ENCODE assay signal across 14 cellular contexts in the genomic region with DNA sequence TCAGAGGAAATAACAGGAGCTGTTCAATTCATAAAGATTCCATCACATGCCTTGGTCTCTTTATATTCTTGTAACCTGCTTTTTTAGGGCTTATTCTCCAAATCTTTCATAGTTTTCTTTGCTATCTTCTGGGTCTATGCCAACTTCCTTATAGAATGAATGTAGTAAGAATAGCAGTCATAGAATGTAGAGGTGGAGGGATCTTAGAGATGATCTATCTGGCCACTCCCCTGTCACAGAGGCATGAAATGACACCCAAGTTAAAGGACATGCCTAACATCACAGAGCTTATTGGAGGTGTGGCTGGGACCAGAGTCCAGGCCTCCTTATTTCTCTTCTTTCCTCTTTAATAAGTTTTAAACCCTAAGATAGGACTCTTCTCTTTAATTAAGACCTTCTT. TPM values are rescaled to one million over a fixed set of nuclear protein-coding genes. Genes with fewer than 3 reads are reported as not detected.
A peak's percentile ranks its signal among the peaks of the same experiment; 100 is the strongest.
DNase-seq lines count a peak whose midpoint lies in the region; ATAC-seq, FAIRE-seq and TF ChIP-seq lines count a peak whose summit lies in the region.
"Had no signal": no experiment of that assay in that cellular context is flagged by ENCODE, and none has a peak within 500 bp of the region (broad histone marks: within the 10 kb centered on the region; RNA-seq: fewer than 3 reads in every experiment).

No MANE protein-coding gene starts in this region.

- H2AFZ ChIP-seq in mammary epithelial cell (ENCODE audit: low read depth, low read length) (no peak overlapping the region), OCI-LY7 (ENCODE audit: low read length) (no peak overlapping the region), GM12878 (ENCODE audit: control insufficient read depth, low read depth, low read length) (no peak overlapping the region)

- H3K27ac Mint-ChIP-seq in type B pancreatic cell = peak overlapping the region; percentile 98
- H3K27ac Mint-ChIP-seq: progenitor cell of endocrine pancreas had no signal

- H3K9me3 ChIP-seq in mammary epithelial cell (replicated peaks; ENCODE audit: insufficient read depth, low read length) = no peaks in the 10 kb centered on the region
- H3K9me3 ChIP-seq in breast epithelium = no peaks in the 10 kb centered on the region
- peaks cover 8% of the 10 kb centered on the region; the same call in 1 of the 2 replicates for H3K9me3 ChIP-seq in OCI-LY7 (ENCODE audit: low read length)
- H3K9me3 ChIP-seq in GM12878 (replicated peaks; ENCODE audit: control insufficient read depth, insufficient read depth, low read length) = no peaks in the 10 kb centered on the region
- H3K9me3 ChIP-seq in ovary = no peaks in the 10 kb centered on the region
- H3K9me3 ChIP-seq: esophagus muscularis mucosa had no signal

- H3K36me3 Mint-ChIP-seq in type B pancreatic cell = peaks cover 3% of the 10 kb centered on the region

- POLR2A ChIA-PET in OCI-LY7 (lab: Charles Lee) = interaction anchor here (1.0 to 4.5 kb wide), 4 partner anchors 7 to 15 kb away, joined by 4 to 30 read pairs (median 12); no protein-coding TSS in a partner anchor
- POLR2A ChIA-PET in GM12878 (lab: Charles Lee) = interaction anchor here (0.6 to 6.4 kb wide), 4 partner anchors 8 to 154 kb away, joined by 4 to 95 read pairs (median 18); partner anchors contain the start of gene LCP1

- no peaks in the 10 kb centered on the region for H3K9me2 ChIP-seq in OCI-LY7 (ENCODE audit: insufficient read depth, low read length)

- H3K4me3 Mint-ChIP-seq in type B pancreatic cell = peak overlapping the region; percentile 73

- no peaks in the 10 kb centered on the region for H3K79me2 ChIP-seq in mammary epithelial cell (ENCODE audit: insufficient read depth, low read length)
- H3K79me2 ChIP-seq in OCI-LY7 (ENCODE audit: insufficient read depth, low read depth, low read length) = peaks cover 100% of the 10 kb centered on the region
- peaks cover 100% of the 10 kb centered on the region for H3K79me2 ChIP-seq in GM12878 (ENCODE audit: control insufficient read depth, insufficient read depth, low read length)

- H3K27me3 ChIP-seq in mammary epithelial cell (ENCODE audit: insufficient read depth, low read length) (no peaks in the 10 kb centered on the region), breast epithelium (no peaks in the 10 kb centered on the region), GM12878 (replicated peaks in 1 of 2; ENCODE audit: control insufficient read depth in 2 of 2, insufficient read depth in 2 of 2, low read length in 1 of 2) (no peaks in the 10 kb centered on the region), ovary (no peaks in the 10 kb centered on the region)

- H3K27ac ChIP-seq in mammary epithelial cell (ENCODE audit: insufficient read depth, low read depth, low read length) (no peak overlapping the region), breast epithelium (peak overlapping the region in 1 of 2 donors; percentile 25), OCI-LY7 (ENCODE audit: low read depth, low read length, poor library complexity, severe bottlenecking) (peak overlapping the region; percentile 23), GM12878 (ENCODE audit: control insufficient read depth, insufficient read depth) (peak overlapping the region; percentile 85), ovary (no peak overlapping the region)
- H3K27ac ChIP-seq: esophagus muscularis mucosa had no signal

- TF ChIP-seq CTCF in mammary epithelial cell (conservative IDR thresholded peaks at IDR 0.05 in 1 of 2, IDR thresholded peaks at IDR 0.05 in 1 of 2; ENCODE audit: extremely low read depth in 1 of 2, insufficient read depth in 1 of 2, low read depth in 1 of 2, low read length in 2 of 2) (no peak), breast epithelium (IDR thresholded peaks at IDR 0.05) (no peak), OCI-LY7 (conservative IDR thresholded peaks at IDR 0.05; ENCODE audit: low read length) (no peak), GM12878 (IDR thresholded peaks at IDR 0.05 in 2 of 3, conservative IDR thresholded peaks at IDR 0.05 in 1 of 3; ENCODE audit: control insufficient read depth in 2 of 3, extremely low read depth in 1 of 3, insufficient read depth in 1 of 3, low read depth in 3 of 3, low read length in 3 of 3) (no peak), type B pancreatic cell (conservative IDR thresholded peaks at IDR 0.05) (no peak), ovary (IDR thresholded peaks at IDR 0.05) (no peak)

- in situ Hi-C loops in mammary epithelial cell (cut with MboI; ENCODE audit: low sequenced_read_pairs in 2 of 2) = no loop called here
- in situ Hi-C loops in GM12878 (cut with MboI) = no loop called here

- intact Hi-C loops in mammary epithelial cell (cut with micrococcal nuclease) = no loop called here
- intact Hi-C loops in breast epithelium (cut with DNase I; ENCODE audit: low total_unique reads) = no loop called here
- intact Hi-C loops in OCI-LY7 (cut with micrococcal nuclease; ENCODE audit: unreplicated experiment) = no loop called here
- intact Hi-C loops in GM12878 (cut with micrococcal nuclease; ENCODE audit: unreplicated experiment) = loop anchor here (5.0 kb wide), 1 partner anchor 752 kb away; the partner anchor contains the start of gene SLC25A30
- intact Hi-C loops in ovary (cut with DNase I) = no loop called here

- TF ChIP-seq POLR2A in breast epithelium (IDR thresholded peaks at IDR 0.05) = no peak
- no peak for TF ChIP-seq POLR2A in GM12878 (IDR thresholded peaks at IDR 0.05; ENCODE audit: low read depth, low read length)
- TF ChIP-seq POLR2A in ovary (IDR thresholded peaks at IDR 0.05) = no peak

- H3K9ac ChIP-seq in mammary epithelial cell (ENCODE audit: insufficient read depth, low read length) (no peak overlapping the region), GM12878 (ENCODE audit: control insufficient read depth, insufficient read depth, low read length) (peak overlapping the region; percentile 59)

- TSS peak; percentile 62 for BruUV-seq in mammary epithelial cell (replicated peaks; lab: Mats Ljungman, UMichigan)
- BruUV-seq in OCI-LY7 (replicated peaks; lab: Mats Ljungman, UMichigan) = no TSS peak
- BruUV-seq in GM12878 (replicated peaks; lab: Mats Ljungman, UMichigan) = TSS peak; percentile 74

- H3K4me3 ChIP-seq in mammary epithelial cell (replicated peaks in 1 of 3; ENCODE audit: insufficient read depth in 1 of 3, low read depth in 2 of 3, low read length in 3 of 3) = no peak overlapping the region
- H3K4me3 ChIP-seq in breast epithelium = no peak overlapping the region
- peak overlapping the region; percentile 38 for H3K4me3 ChIP-seq in OCI-LY7 (ENCODE audit: low read depth, low read length, poor library complexity, severe bottlenecking)
- H3K4me3 ChIP-seq in GM12878 = peak overlapping the region; percentile 72
- no peak overlapping the region for H3K4me3 ChIP-seq in ovary
- H3K4me3 ChIP-seq: esophagus muscularis mucosa had no signal

- no peak for FAIRE-seq in GM12878 (lab: Jason Lieb, UNC)

- H3K36me3 ChIP-seq in mammary epithelial cell (ENCODE audit: insufficient read depth, low read length) (no peaks in the 10 kb centered on the region), breast epithelium (no peaks in the 10 kb centered on the region), OCI-LY7 (ENCODE audit: insufficient read depth, low read length) (peaks cover 85% of the 10 kb centered on the region), GM12878 (ENCODE audit: control insufficient read depth in 2 of 2, insufficient read depth in 2 of 2, low read length in 1 of 2) (peaks cover 12 to 40% of the 10 kb centered on the region in 2 experiments), ovary (no peaks in the 10 kb centered on the region)
- H3K36me3 ChIP-seq: esophagus muscularis mucosa had no signal

- SMC1A ChIA-PET in GM12878 (lab: Charles Lee; ENCODE audit: uncharacterized antibody, unreplicated experiment) = interaction anchor here (1.1 to 16.5 kb wide), 7 partner anchors 8 to 205 kb away, joined by 3 to 295 read pairs (median 4); partner anchors contain the start of gene LCP1

- TF ChIP-seq EP300 in GM12878 (IDR thresholded peaks at IDR 0.05; ENCODE audit: borderline replicate concordance in 1 of 2, control insufficient read depth in 1 of 2, low read depth in 2 of 2, low read length in 2 of 2) = no peak
- TF ChIP-seq EP300 in ovary (IDR thresholded peaks at IDR 0.05) = no peak

- no peaks in the 10 kb centered on the region for H3K27me3 Mint-ChIP-seq in type B pancreatic cell
- H3K27me3 Mint-ChIP-seq: progenitor cell of endocrine pancreas had no signal

- peaks cover 24% of the 10 kb centered on the region for H3K4me1 Mint-ChIP-seq in type B pancreatic cell (ENCODE audit: unreplicated experiment)

- H4K20me1 ChIP-seq in mammary epithelial cell (ENCODE audit: insufficient read depth, low read length) (no peaks in the 10 kb centered on the region), OCI-LY7 (ENCODE audit: insufficient read depth, low read length) (peaks cover 87% of the 10 kb centered on the region), GM12878 (ENCODE audit: control insufficient read depth, insufficient read depth) (peaks cover 25% of the 10 kb centered on the region)

- H3K4me1 ChIP-seq in mammary epithelial cell (ENCODE audit: insufficient read depth, low read length) (peaks cover 3% of the 10 kb centered on the region), breast epithelium (no peaks in the 10 kb centered on the region), OCI-LY7 (ENCODE audit: insufficient read depth, low read length, poor library complexity, severe bottlenecking) (peaks cover 95% of the 10 kb centered on the region), GM12878 (ENCODE audit: control insufficient read depth, insufficient read depth, low read length) (peaks cover 66% of the 10 kb centered on the region), ovary (ENCODE audit: insufficient read depth) (no peaks in the 10 kb centered on the region)

- RAD21 ChIA-PET in GM12878 (lab: Charles Lee; ENCODE audit: unreplicated experiment) = interaction anchor here (0.7 to 9.7 kb wide), 3 partner anchors 9 to 42 kb away, joined by 3 to 184 read pairs (median 3); partner anchors contain the start of gene LCP1

- TF ChIP-seq RAD21 in GM12878 (IDR thresholded peaks at IDR 0.05; ENCODE audit: insufficient read depth, low read depth, low read length) = no peak

- DNase-seq in mammary epithelial cell = no peak
- DNase-seq in breast epithelium (ENCODE audit: low spot score in 2 of 2) = no peak
- no peak for DNase-seq in OCI-LY7 (ENCODE audit: low spot score)
- DNase-seq in GM12878 (ENCODE audit: low read depth, low spot score) = no peak
- no peak for DNase-seq in type B pancreatic cell (ENCODE audit: extremely low spot score, unreplicated experiment)
- no peak for DNase-seq in middle frontal gyrus (ENCODE audit: extremely low spot score, low spot score)
- DNase-seq in stimulated activated CD4-positive, alpha-beta T cell treated with anti-CD3 and anti-CD28 coated beads, Interleukin-1b, Interleukin-23, amount 100 ng/mL, for 48 hours = no peak
- DNase-seq in ovary = no peak
- DNase-seq: caudate nucleus; NCI-H1105 treated with DMSO at 0.1 percent for 48 hours; NCI-H526 treated with DMSO at 0.1 percent for 48 hours; stimulated activated CD4-positive, alpha-beta T cell treated with anti-CD3 and anti-CD28 coated beads, Interleukin-2, amount 100 ng/mL, for 48 hours had no signal

- ATAC-seq in GM12878 = peak; percentile 40

- CTCF ChIA-PET in mammary epithelial cell (lab: Charles Lee; ENCODE audit: low non-redundant PET) (no interaction called here), OCI-LY7 (lab: Charles Lee; ENCODE audit: unreplicated experiment) (no interaction called here), GM12878 (lab: Yijun Ruan, JAX) (interaction anchor here (1.1 to 17.1 kb wide), 8 partner anchors 9 to 468 kb away, joined by 3 to 172 read pairs (median 4); partner anchors contain the start of gene LCP1)

- H3K4me2 ChIP-seq in mammary epithelial cell (ENCODE audit: insufficient read depth, low read depth, low read length) (no peak overlapping the region), OCI-LY7 (ENCODE audit: low read length) (peak overlapping the region; percentile 89), GM12878 (ENCODE audit: control insufficient read depth, insufficient read depth) (peak overlapping the region; percentile 99)

- no peaks in the 10 kb centered on the region for H3K9me3 Mint-ChIP-seq in type B pancreatic cell

- dilution Hi-C loops in mammary epithelial cell (cut with HindIII; ENCODE audit: low sequenced_read_pairs) = no loop called here

RNA-seq across cellular contexts. Expression of gene LCP1, which starts 13.2 kb away (rescaled TPM):
- total RNA-seq in mammary epithelial cell = 100 to 1,000 TPM; 149 to 454 TPM
- 1.2 TPM for polyA plus RNA-seq in mammary epithelial cell
- polyA minus RNA-seq in mammary epithelial cell = 1.1 TPM
- total RNA-seq in breast epithelium = 10 to 100 TPM; 28.2 to 94.9 (median 61.3) TPM
- total RNA-seq in OCI-LY7 (2014; rRNA removed; shearing (Covaris generic)) = 292 and 319 TPM in 2 replicates
- total RNA-seq in OCI-LY7 (2022) = 546 and 565 TPM in 2 replicates
- total RNA-seq in GM12878 (2013; cell fraction: nucleolus; rRNA removed) = 630 and 672 TPM in 2 replicates
- total RNA-seq in GM12878 (2014; rRNA removed) = 1,359 and 1,536 TPM in 2 replicates
- 1,765 and 1,770 TPM in 2 replicates for total RNA-seq in GM12878 (2014; rRNA removed; fragmentation: Illumina TruSeq; extraction: Trizol)
- total RNA-seq in GM12878 (2021) = 1,593 and 1,649 TPM in 2 replicates
- polyA plus RNA-seq in GM12878 (2011; ENCODE audit: low read depth) = 790 TPM
- polyA plus RNA-seq in GM12878 (2011; rRNA removed) = 1,518 and 1,924 TPM in 2 replicates
- polyA plus RNA-seq in GM12878 (2011; cell fraction: cytosol; rRNA removed) = 938 and 1,004 TPM in 2 replicates
- polyA plus RNA-seq in GM12878 (2011; cell fraction: nucleus; rRNA removed) = 570 and 928 TPM in 2 replicates
- polyA plus RNA-seq in GM12878 (2012) = 792 and 882 TPM in 2 replicates
- polyA plus RNA-seq in GM12878 (2014; fragmentation: Illumina TruSeq; extraction: Trizol) = 2,201 and 2,644 TPM in 2 replicates
- 1,000 to 10,000 TPM in 1 of 2 experiments, 100 to 1,000 TPM in 1; 775 to 1,062 TPM for polyA plus RNA-seq in GM12878 (2014; fragmentation: Nextera tagmentation; extraction: Ambion mirVana)
- 1,106 and 1,239 TPM in 2 replicates for polyA plus RNA-seq in GM12878 (2014; rRNA removed)
- polyA plus RNA-seq in GM12878 (2016; fragmentation: Nextera tagmentation; extraction: Ambion mirVana) = 1,000 to 10,000 TPM; 1,617 to 1,624 TPM
- 1,516 and 1,624 TPM in 2 replicates for polyA minus RNA-seq in GM12878 (2011; rRNA and poly(A)+ RNA removed)
- polyA minus RNA-seq in GM12878 (2011; cell fraction: cytosol; rRNA and poly(A)+ RNA removed) = 490 and 574 TPM in 2 replicates
- 248 and 443 TPM in 2 replicates for polyA minus RNA-seq in GM12878 (2011; cell fraction: nucleus; rRNA and poly(A)+ RNA removed)
- 43.3 and 157 TPM in 2 replicates for total RNA-seq in type B pancreatic cell (ENCODE audit: low replicate concordance)
- 10 to 100 TPM in 6 of 7 donors, 1 to 10 TPM in 1; 7.0 to 53.7 (median 13.8) TPM for total RNA-seq in ovary
- 10 to 100 TPM in 1 of 2 donors, 1 to 10 TPM in 1; 5.7 to 56.9 TPM for polyA plus RNA-seq in ovary

RNA-seq across cellular contexts. Expression of gene LRRC63, which starts 42.9 kb away (rescaled TPM):
- total RNA-seq in mammary epithelial cell (not detected), breast epithelium (under 1 TPM; 0.15 to 0.33 (median 0.16) TPM), OCI-LY7 (2022) (not detected in 2 replicates), GM12878 (2014; rRNA removed) (0.34 and 1.0 TPM in 2 replicates), GM12878 (2014; rRNA removed; fragmentation: Illumina TruSeq; extraction: Trizol) (0.98 and 1.2 TPM in 2 replicates), GM12878 (2021) (0.51 and 0.56 TPM in 2 replicates), type B pancreatic cell (ENCODE audit: low replicate concordance) (0.24 and 0.29 TPM in 2 replicates), ovary (under 1 TPM in 4 of 7 donors, not detected in 3; 0.20 to 0.92 (median 0.26) TPM)
- polyA plus RNA-seq in mammary epithelial cell (0.03 TPM), GM12878 (2011; rRNA removed) (0.04 TPM in 1 of 2 replicates, not detected in the other), GM12878 (2014; fragmentation: Illumina TruSeq; extraction: Trizol) (0.88 and 1.3 TPM in 2 replicates), GM12878 (2014; fragmentation: Nextera tagmentation; extraction: Ambion mirVana) (under 1 TPM; 0.40 to 0.76 TPM), GM12878 (2014; rRNA removed) (0.61 and 0.78 TPM in 2 replicates), GM12878 (2016; fragmentation: Nextera tagmentation; extraction: Ambion mirVana) (under 1 TPM; 0.56 to 0.92 TPM), ovary (under 1 TPM in 1 of 2 donors, not detected in 1; 0.12 TPM)
- not detected for polyA minus RNA-seq in mammary epithelial cell
- total RNA-seq in OCI-LY7 (2014; rRNA removed; shearing (Covaris generic)) = not detected in 2 replicates
- total RNA-seq in GM12878 (2013; cell fraction: nucleolus; rRNA removed) = 1.0 and 1.9 TPM in 2 replicates
- not detected for polyA plus RNA-seq in GM12878 (2011; ENCODE audit: low read depth)
- polyA plus RNA-seq in GM12878 (2011; cell fraction: cytosol; rRNA removed) = not detected in 2 replicates
- not detected in 2 replicates for polyA plus RNA-seq in GM12878 (2011; cell fraction: nucleus; rRNA removed)
- 0.14 and 0.17 TPM in 2 replicates for polyA plus RNA-seq in GM12878 (2012)
- polyA minus RNA-seq in GM12878 (2011; rRNA and poly(A)+ RNA removed) = not detected in 2 replicates
- not detected in 2 replicates for polyA minus RNA-seq in GM12878 (2011; cell fraction: cytosol; rRNA and poly(A)+ RNA removed)
- polyA minus RNA-seq in GM12878 (2011; cell fraction: nucleus; rRNA and poly(A)+ RNA removed) = not detected in 2 replicates

Comparison
In these comparisons a context has a peak if more than half of its experiments do, and no peak if none do; other contexts are left out.
1. H3K27ac ChIP-seq: peak in OCI-LY7 (single experiment) and GM12878 (single experiment); none in mammary epithelial cell (single experiment) and ovary (0 of 2).
2. H3K4me3 ChIP-seq: peak in OCI-LY7 (single experiment) and GM12878 (single experiment); none in mammary epithelial cell (0 of 3), breast epithelium (0 of 3) and ovary (single experiment).